ENCODE assay signal across 12 cellular contexts in the genomic region with DNA sequence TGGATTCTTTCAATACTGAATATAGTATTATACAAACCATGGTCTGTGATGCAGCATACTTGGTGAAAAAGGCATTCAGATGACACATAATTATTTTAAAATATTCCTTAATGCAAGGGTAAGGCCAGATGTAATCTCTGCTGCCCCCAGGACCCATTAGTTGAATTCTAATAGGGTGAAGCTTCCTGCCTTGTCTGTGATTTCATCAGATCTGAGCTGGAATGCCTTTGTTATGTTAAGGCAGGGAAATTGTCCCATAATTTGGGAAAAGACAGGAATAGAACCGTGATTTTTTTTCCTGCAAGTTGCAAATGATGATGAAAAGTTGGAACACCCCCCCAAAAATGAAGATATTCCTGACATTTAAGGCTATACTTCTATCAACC. TPM values are rescaled to one million over a fixed set of nuclear protein-coding genes. Genes with fewer than 3 reads are reported as not detected.
DNase-seq lines count a peak whose midpoint lies in the region; ATAC-seq and TF ChIP-seq lines count a peak whose summit lies in the region.
"Had no signal": no experiment of that assay in that cellular context is flagged by ENCODE, and none has a peak within 500 bp of the region (broad histone marks: within the 10 kb centered on the region; RNA-seq: fewer than 3 reads in every experiment).

No MANE protein-coding gene starts in this region.

- H3K27ac Mint-ChIP-seq in activated CD8-positive, alpha-beta memory T cell treated with anti-CD3 and anti-CD28 coated beads, Interleukin-2, amount 10 ng/mL, durations not matched to agents 7 days and 5 days = peak overlapping the region; percentile 81
- peak overlapping the region; percentile 65 for H3K27ac Mint-ChIP-seq in neural crest cell (ENCODE audit: unreplicated experiment)

- WGBS in suprapubic skin = 91% methylated on average over 1 of the region's 1 CpG

- no peaks in the 10 kb centered on the region for H3K27me3 Mint-ChIP-seq in activated CD8-positive, alpha-beta memory T cell treated with anti-CD3 and anti-CD28 coated beads, Interleukin-2, amount 10 ng/mL, durations not matched to agents 7 days and 5 days
- H3K27me3 Mint-ChIP-seq in neural crest cell (ENCODE audit: low read depth) = no peaks in the 10 kb centered on the region

- H3K4me1 Mint-ChIP-seq in activated CD8-positive, alpha-beta memory T cell treated with anti-CD3 and anti-CD28 coated beads, Interleukin-2, amount 10 ng/mL, durations not matched to agents 7 days and 5 days = peaks cover 48% of the 10 kb centered on the region
- H3K4me1 Mint-ChIP-seq in neural crest cell = peaks cover 7% of the 10 kb centered on the region

- H3K4me3 ChIP-seq in Loucy (ENCODE audit: low read length, poor library complexity, severe bottlenecking) (peak overlapping the region; percentile 24), suprapubic skin (no peak overlapping the region)
- H3K4me3 ChIP-seq: lower lobe of right lung, pancreas, vagina had no signal

- H3K36me3 ChIP-seq in Loucy (ENCODE audit: insufficient read depth, low read length) (peaks cover 30% of the 10 kb centered on the region; the same call in 1 of the 2 replicates), suprapubic skin (peaks cover 25% of the 10 kb centered on the region)

- H3K4me2 ChIP-seq in Loucy (ENCODE audit: low read depth, low read length, poor library complexity, severe bottlenecking) = peak overlapping the region; percentile 67

- H3K27ac ChIP-seq in suprapubic skin = no peak overlapping the region
- H3K27ac ChIP-seq: lower lobe of right lung, pancreas, vagina had no signal

- H3K9me2 ChIP-seq in Loucy (replicated peaks; ENCODE audit: low read depth, low read length) = no peaks in the 10 kb centered on the region

- H3K9me3 Mint-ChIP-seq in activated CD8-positive, alpha-beta memory T cell treated with anti-CD3 and anti-CD28 coated beads, Interleukin-2, amount 10 ng/mL, durations not matched to agents 7 days and 5 days (ENCODE audit: low read depth) = no peaks in the 10 kb centered on the region
- no peaks in the 10 kb centered on the region for H3K9me3 Mint-ChIP-seq in neural crest cell

- H4K20me1 ChIP-seq in Loucy (ENCODE audit: insufficient read depth, low read length, poor library complexity, severe bottlenecking) = no peaks in the 10 kb centered on the region

- no peaks in the 10 kb centered on the region for H3K79me2 ChIP-seq in Loucy (ENCODE audit: insufficient read depth, low read length)

- H3K9me3 ChIP-seq in Loucy (ENCODE audit: insufficient read depth, low read depth, low read length) (no peaks in the 10 kb centered on the region), suprapubic skin (no peaks in the 10 kb centered on the region)
- H3K9me3 ChIP-seq: lower lobe of right lung, pancreas, vagina had no signal

- TF ChIP-seq CTCF in Loucy (conservative IDR thresholded peaks at IDR 0.05; ENCODE audit: low read length) = peak; percentile 11; the same call in 1 of the 2 replicates
- no peak for TF ChIP-seq CTCF in neural crest cell (conservative IDR thresholded peaks at IDR 0.05)
- no peak for TF ChIP-seq CTCF in suprapubic skin (IDR thresholded peaks at IDR 0.05)

- no peak for TF ChIP-seq POLR2A in suprapubic skin (IDR thresholded peaks at IDR 0.05)

- H2AFZ ChIP-seq in Loucy (ENCODE audit: low read length) = no peak overlapping the region

- no peaks in the 10 kb centered on the region for H3F3A ChIP-seq in Loucy (ENCODE audit: low read depth)

- no peak overlapping the region for H3K4me3 Mint-ChIP-seq in activated CD8-positive, alpha-beta memory T cell treated with anti-CD3 and anti-CD28 coated beads, Interleukin-2, amount 10 ng/mL, durations not matched to agents 7 days and 5 days
- H3K4me3 Mint-ChIP-seq in neural crest cell = no peak overlapping the region

- CTCF ChIA-PET in activated CD8-positive, alpha-beta memory T cell treated with anti-CD3 and anti-CD28 coated beads, Interleukin-2, amount 10 ng/mL, durations not matched to agents 7 days and 5 days (lab: Charles Lee) = interaction anchor here (1.6 kb wide), 1 partner anchor 39 kb away, joined by 5 read pairs; a partner anchor contains a TSS

- peak overlapping the region; percentile 53 for H3K9ac ChIP-seq in Loucy (ENCODE audit: low read depth, low read length, poor library complexity, severe bottlenecking)

- H3K36me3 Mint-ChIP-seq in activated CD8-positive, alpha-beta memory T cell treated with anti-CD3 and anti-CD28 coated beads, Interleukin-2, amount 10 ng/mL, durations not matched to agents 7 days and 5 days = peaks cover 44% of the 10 kb centered on the region
- peaks cover 15% of the 10 kb centered on the region for H3K36me3 Mint-ChIP-seq in neural crest cell (ENCODE audit: low read depth)

- TF ChIP-seq EP300 in suprapubic skin (IDR thresholded peaks at IDR 0.05) = no peak

- DNase-seq in activated CD8-positive, alpha-beta memory T cell treated with anti-CD3 and anti-CD28 coated beads, Interleukin-2, amount 10 ng/mL, durations not matched to agents 7 days and 5 days = no peak
- DNase-seq in activated CD8-positive, alpha-beta memory T cell treated with anti-CD3 and anti-CD28 coated beads for 24 hours = no peak
- DNase-seq in dermis blood vessel endothelial cell = peak; percentile 17
- DNase-seq in neural crest cell (ENCODE audit: low read depth, low spot score) = no peak
- DNase-seq in suprapubic skin (ENCODE audit: low spot score in 2 of 2) = no peak
- DNase-seq: DMS79 treated with DMSO at 0.1 percent for 48 hours, lower lobe of right lung, pancreas had no signal

- H3K27me3 ChIP-seq in Loucy (ENCODE audit: insufficient read depth, low read length, poor library complexity, severe bottlenecking) = no peaks in the 10 kb centered on the region
- H3K27me3 ChIP-seq in suprapubic skin = no peaks in the 10 kb centered on the region
- H3K27me3 ChIP-seq: pancreas, vagina had no signal

- H3K4me1 ChIP-seq in Loucy (ENCODE audit: insufficient read depth, low read length, poor library complexity, severe bottlenecking) = peaks cover 16% of the 10 kb centered on the region
- H3K4me1 ChIP-seq in suprapubic skin = no peaks in the 10 kb centered on the region
- H3K4me1 ChIP-seq: vagina had no signal

- ATAC-seq in activated CD8-positive, alpha-beta memory T cell treated with anti-CD3 and anti-CD28 coated beads, Interleukin-2, amount 10 ng/mL, durations not matched to agents 7 days and 5 days = peak; percentile 16
- ATAC-seq in GM21526 (IDR thresholded peaks at IDR 0.05; ENCODE audit: low FRiP score, unreplicated experiment) (no peak), GM18520 (IDR thresholded peaks at IDR 0.05; ENCODE audit: unreplicated experiment) (no peak)

RNA-seq across cellular contexts. Expression of a gene that starts 26.2 kb away (rescaled TPM):
- total RNA-seq in activated CD8-positive, alpha-beta memory T cell treated with anti-CD3 and anti-CD28 coated beads, Interleukin-2, amount 10 ng/mL, durations not matched to agents 7 days and 5 days = 10 to 100 TPM; 18.0 to 20.1 TPM
- total RNA-seq in dermis blood vessel endothelial cell (3.4 and 6.3 TPM in 2 replicates), neural crest cell (14.6 and 14.9 TPM in 2 replicates), suprapubic skin (10 to 100 TPM in 1 of 4 donors, 1 to 10 TPM in 3; 2.3 to 11.5 (median 6.1) TPM)

RNA-seq across cellular contexts. Expression of a gene that starts 38.2 kb away (rescaled TPM):
- total RNA-seq in activated CD8-positive, alpha-beta memory T cell treated with anti-CD3 and anti-CD28 coated beads, Interleukin-2, amount 10 ng/mL, durations not matched to agents 7 days and 5 days = 10 to 100 TPM; 21.4 to 22.4 TPM
- total RNA-seq in dermis blood vessel endothelial cell (133 and 158 TPM in 2 replicates), neural crest cell (136 and 141 TPM in 2 replicates), suprapubic skin (10 to 100 TPM; 15.8 to 32.5 (median 19.5) TPM)
